Comparison of ENCODE assay signal across 8 cellular contexts in genomic region chr7:15839415-15840100, GRCh38.
DNase-seq lines count a peak whose midpoint lies in the region; ATAC-seq and TF ChIP-seq lines count a peak whose summit lies in the region.

No MANE protein-coding gene starts in this region.

- DNase-seq in CD14-positive monocyte (ENCODE audit: low spot score): no peak
- DNase-seq in SK-N-MC (ENCODE audit: low read depth, low spot score): peak; percentile 82
- peak; percentile 68 for DNase-seq in left cardiac atrium
- DNase-seq in posterior vena cava (ENCODE audit: low spot score): peak; percentile 87
- DNase-seq in superior temporal gyrus (ENCODE audit: extremely low spot score): no peak
- DNase-seq in NOMO-1 treated with DMSO at 0.1 percent for 48 hours (lab: John Stamatoyannopoulos, UW; ENCODE audit: unreplicated experiment): no peak
- no peak for DNase-seq in NCI-H128 (lab: John Stamatoyannopoulos, UW; ENCODE audit: unreplicated experiment)
- no peak for DNase-seq in activated T-cell treated with anti-CD3 and anti-CD28 coated beads, Interleukin-2, amount 50 U/mL, for 24 hours

- peak overlapping the region; percentile 13 to 50 for H3K4me3 Mint-ChIP-seq in CD14-positive monocyte
- H3K4me3 Mint-ChIP-seq in activated T-cell treated with anti-CD3 and anti-CD28 coated beads, Interleukin-2, amount 50 U/mL, for 24 hours: no peak overlapping the region

- intact Hi-C loops in CD14-positive monocyte (cut with micrococcal nuclease): no loop called here
- intact Hi-C loops in left cardiac atrium (cut with DNase I): loop anchor here in 1 of 2 donors (10.0 kb wide), 1 partner anchor 225 kb away; no protein-coding TSS in a partner anchor
- intact Hi-C loops in posterior vena cava (cut with DNase I): no loop called here

- peaks cover 0 to 5% (median 2%) of the 10 kb centered on the region in 7 donors for H3K9me3 Mint-ChIP-seq in CD14-positive monocyte
- H3K9me3 Mint-ChIP-seq in activated T-cell treated with anti-CD3 and anti-CD28 coated beads, Interleukin-2, amount 50 U/mL, for 24 hours: peaks cover 2% of the 10 kb centered on the region

- no peak for TF ChIP-seq CTCF in CD14-positive monocyte (IDR thresholded peaks at IDR 0.05)

- no peaks in the 10 kb centered on the region for H3K9me3 ChIP-seq in SK-N-MC (ENCODE audit: low read depth, low read length)

- H3K27ac Mint-ChIP-seq in CD14-positive monocyte: no peak overlapping the region
- H3K27ac Mint-ChIP-seq in activated T-cell treated with anti-CD3 and anti-CD28 coated beads, Interleukin-2, amount 50 U/mL, for 24 hours: no peak overlapping the region

- no peaks in the 10 kb centered on the region for H3K36me3 Mint-ChIP-seq in CD14-positive monocyte
- H3K36me3 Mint-ChIP-seq in activated T-cell treated with anti-CD3 and anti-CD28 coated beads, Interleukin-2, amount 50 U/mL, for 24 hours (ENCODE audit: low read depth): no peaks in the 10 kb centered on the region

- peak overlapping the region; percentile 74 for H3K9ac ChIP-seq in SK-N-MC (ENCODE audit: insufficient read length)

- H3K4me1 Mint-ChIP-seq in CD14-positive monocyte: peaks cover 7% of the 10 kb centered on the region
- H3K4me1 Mint-ChIP-seq in activated T-cell treated with anti-CD3 and anti-CD28 coated beads, Interleukin-2, amount 50 U/mL, for 24 hours (ENCODE audit: low read depth): no peaks in the 10 kb centered on the region

- H3K27ac ChIP-seq in SK-N-MC: peak overlapping the region; percentile 93

- peak overlapping the region; percentile 72 for H3K4me3 ChIP-seq in SK-N-MC

- no peaks in the 10 kb centered on the region for H3K36me3 ChIP-seq in SK-N-MC (ENCODE audit: insufficient read depth, low read length)

- H3K27me3 Mint-ChIP-seq in CD14-positive monocyte (ENCODE audit: low read depth in 3 of 3): no peaks in the 10 kb centered on the region
- no peaks in the 10 kb centered on the region for H3K27me3 Mint-ChIP-seq in activated T-cell treated with anti-CD3 and anti-CD28 coated beads, Interleukin-2, amount 50 U/mL, for 24 hours

- peak; percentile 97 to 98 for ATAC-seq in left cardiac atrium

Comparison
In these comparisons a context has a peak if more than half of its experiments do, and no peak if none do; other contexts are left out.
1. DNase-seq: peak in SK-N-MC (single experiment), left cardiac atrium (single experiment) and posterior vena cava (single experiment); none in CD14-positive monocyte (single experiment), superior temporal gyrus (single experiment), NOMO-1 treated with DMSO at 0.1 percent for 48 hours (single experiment), NCI-H128 (single experiment) and activated T-cell treated with anti-CD3 and anti-CD28 coated beads, Interleukin-2, amount 50 U/mL, for 24 hours (single experiment).